1 cellular context compared by ENCODE assay signal in genomic region chr3:72448375-72448823, GRCh38.
TF ChIP-seq lines count a peak whose summit lies in the region.

No MANE protein-coding gene starts in this region.

TF ChIP-seq in HepG2, 621 proteins besides CTCF, POLR2A, EP300 and RAD21 (continued from another document):
- no peak for TF ChIP-seq MAX (IDR thresholded peaks at IDR 0.05)
- TF ChIP-seq ARID3A (IDR thresholded peaks at IDR 0.05; ENCODE audit: low read depth, low read length): peak; percentile 26; the same call in 1 of the 2 replicates
- no peak for TF ChIP-seq PRDM15 (CRISPR knock-in tag; IDR thresholded peaks at IDR 0.05)
- no peak for TF ChIP-seq TOPORS (CRISPR knock-in tag; IDR thresholded peaks at IDR 0.05)
- TF ChIP-seq CSRNP2 (CRISPR knock-in tag; conservative IDR thresholded peaks at IDR 0.05; ENCODE audit: low read depth): no peak
- TF ChIP-seq SAFB2 (CRISPR knock-in tag; IDR thresholded peaks at IDR 0.05; ENCODE audit: borderline replicate concordance, low read depth): no peak
- no peak for TF ChIP-seq ZNF431 (CRISPR knock-in tag; IDR thresholded peaks at IDR 0.05; ENCODE audit: borderline replicate concordance, low read depth)
- TF ChIP-seq ZNF234 (CRISPR knock-in tag; conservative IDR thresholded peaks at IDR 0.05): no peak
- TF ChIP-seq THAP9 (CRISPR knock-in tag; IDR thresholded peaks at IDR 0.05; ENCODE audit: borderline replicate concordance): no peak
- no peak for TF ChIP-seq ATF7-NPFF (CRISPR knock-in tag; IDR thresholded peaks at IDR 0.05; ENCODE audit: low read depth)
- no peak for TF ChIP-seq JUN (CRISPR knock-in tag; IDR thresholded peaks at IDR 0.05)
- no peak for TF ChIP-seq MXD1 (CRISPR knock-in tag; IDR thresholded peaks at IDR 0.05)
- no peak; the same call in 1 of the 2 replicates for TF ChIP-seq ZBTB7B (CRISPR knock-in tag; IDR thresholded peaks at IDR 0.05)
- TF ChIP-seq JUNB (CRISPR knock-in tag; IDR thresholded peaks at IDR 0.05; ENCODE audit: borderline replicate concordance): no peak
- no peak for TF ChIP-seq ARNT (IDR thresholded peaks at IDR 0.05)
- no peak for TF ChIP-seq NONO (IDR thresholded peaks at IDR 0.05)
- TF ChIP-seq NONO (CRISPR knock-in tag; conservative IDR thresholded peaks at IDR 0.05): no peak
- TF ChIP-seq HDAC2 (CRISPR knock-in tag; IDR thresholded peaks at IDR 0.05): peak; percentile 15; the same call in 1 of the 2 replicates
- TF ChIP-seq ELK4 (CRISPR knock-in tag; IDR thresholded peaks at IDR 0.05; ENCODE audit: borderline replicate concordance): no peak
- TF ChIP-seq CBX2 (IDR thresholded peaks at IDR 0.05; ENCODE audit: low read depth, low read length): no peak
- no peak for TF ChIP-seq CBX2 (CRISPR knock-in tag; IDR thresholded peaks at IDR 0.05; ENCODE audit: low read depth)
- no peak for TF ChIP-seq MAF1 (CRISPR knock-in tag; IDR thresholded peaks at IDR 0.05; ENCODE audit: borderline replicate concordance)
- TF ChIP-seq PCBP2 (optimal IDR thresholded peaks at IDR 0.05; ENCODE audit: low read depth, low read length, poor library complexity, severe bottlenecking): no peak
- TF ChIP-seq FOXK2 (IDR thresholded peaks at IDR 0.05): no peak
- TF ChIP-seq ZNF451 (CRISPR knock-in tag; IDR thresholded peaks at IDR 0.05): no peak
- TF ChIP-seq ZNF292 (CRISPR knock-in tag; IDR thresholded peaks at IDR 0.05; ENCODE audit: borderline replicate concordance, low read depth): no peak
- TF ChIP-seq MTERF4 (CRISPR knock-in tag; IDR thresholded peaks at IDR 0.05): no peak
- no peak for TF ChIP-seq TBX2 (CRISPR knock-in tag; IDR thresholded peaks at IDR 0.05; ENCODE audit: borderline replicate concordance)
- TF ChIP-seq ZNF562 (CRISPR knock-in tag; IDR thresholded peaks at IDR 0.05; ENCODE audit: borderline replicate concordance): no peak
- TF ChIP-seq ZSCAN20 (CRISPR knock-in tag; IDR thresholded peaks at IDR 0.05; ENCODE audit: borderline replicate concordance): no peak
- TF ChIP-seq PRPF4 (IDR thresholded peaks at IDR 0.05; ENCODE audit: low read depth, low read length, poor library complexity, severe bottlenecking): no peak
- no peak for TF ChIP-seq ZNF883 (CRISPR knock-in tag; IDR thresholded peaks at IDR 0.05; ENCODE audit: not compliant biosample characterization)
- TF ChIP-seq ZNF775 (CRISPR knock-in tag; IDR thresholded peaks at IDR 0.05; ENCODE audit: borderline replicate concordance): peak; percentile 98
- no peak for TF ChIP-seq ZNF704 (CRISPR knock-in tag; IDR thresholded peaks at IDR 0.05; ENCODE audit: borderline replicate concordance)
- TF ChIP-seq SNAPC2 (CRISPR knock-in tag; IDR thresholded peaks at IDR 0.05): no peak
- TF ChIP-seq HNRNPK (IDR thresholded peaks at IDR 0.05; ENCODE audit: low read depth, low read length, poor library complexity, severe bottlenecking): no peak
- TF ChIP-seq ATF1 (CRISPR knock-in tag; IDR thresholded peaks at IDR 0.05): no peak
- no peak for TF ChIP-seq HNF4A (CRISPR knock-in tag; IDR thresholded peaks at IDR 0.05)
- TF ChIP-seq ZNF740 (CRISPR knock-in tag; IDR thresholded peaks at IDR 0.05): no peak
- TF ChIP-seq ZNF572 (CRISPR knock-in tag; IDR thresholded peaks at IDR 0.05): no peak
- TF ChIP-seq GATAD1 (CRISPR knock-in tag; IDR thresholded peaks at IDR 0.05): 0 out of 2 replicates have a peak, but pooled peaks have one; percentile 37
- no peak for TF ChIP-seq DNMT3B (CRISPR knock-in tag; conservative IDR thresholded peaks at IDR 0.05)
- TF ChIP-seq ZSCAN31 (CRISPR knock-in tag; IDR thresholded peaks at IDR 0.05; ENCODE audit: low read depth): no peak
- no peak for TF ChIP-seq SIX1 (CRISPR knock-in tag; IDR thresholded peaks at IDR 0.05; ENCODE audit: borderline replicate concordance)
- TF ChIP-seq RNF2 (conservative IDR thresholded peaks at IDR 0.05; ENCODE audit: low read depth): no peak
- no peak for TF ChIP-seq MTA3 (CRISPR knock-in tag; IDR thresholded peaks at IDR 0.05)
- peak; percentile 87 for TF ChIP-seq HIC2 (CRISPR knock-in tag; IDR thresholded peaks at IDR 0.05; ENCODE audit: low read depth)
- no peak for TF ChIP-seq NFYB (CRISPR knock-in tag; IDR thresholded peaks at IDR 0.05)
- peak; percentile 19; the same call in 1 of the 2 replicates for TF ChIP-seq SOX5 (CRISPR knock-in tag; IDR thresholded peaks at IDR 0.05; ENCODE audit: borderline replicate concordance)
- TF ChIP-seq KLF12 (CRISPR knock-in tag; IDR thresholded peaks at IDR 0.05; ENCODE audit: borderline replicate concordance): no peak
- TF ChIP-seq ZNF816 (CRISPR knock-in tag; IDR thresholded peaks at IDR 0.05; ENCODE audit: borderline replicate concordance): no peak
